18 cellular contexts compared by ENCODE assay signal in genomic region chr4:24195976-24196736, GRCh38.
DNase-seq lines count a peak whose midpoint lies in the region; ATAC-seq lines count a peak whose summit lies in the region.
"Had no signal": no experiment of that assay in that cellular context is flagged by ENCODE, and none has a peak within 500 bp of the region (broad histone marks: within the 10 kb centered on the region; RNA-seq: fewer than 3 reads in every experiment).

No MANE protein-coding gene starts in this region.

- ATAC-seq in Right ventricle myocardium inferior (peak; percentile 59), left colon (peak; percentile 50), HG03439 (IDR thresholded peaks at IDR 0.05; ENCODE audit: unreplicated experiment) (no peak), GM21528 (IDR thresholded peaks at IDR 0.05; ENCODE audit: low FRiP score, unreplicated experiment) (no peak)
- ATAC-seq in activated CD4-positive, CD25-positive, alpha-beta regulatory T cell treated with anti-CD3 and anti-CD28 coated beads, Interleukin-2, amount 50 U/mL, for 24 hours: no peak
- ATAC-seq: activated T-helper 17 cell treated with anti-CD3 and anti-CD28 coated beads, Interleukin-2, amount 50 U/mL, for 72 hours; natural killer cell treated with Interleukin-12 subunit alpha and Interleukin-12 subunit beta and Interleukin-15 and Interleukin-18, amount 100 ng/mL, for 72 hours; T-cell had no signal

- DNase-seq in Right ventricle myocardium inferior (ENCODE audit: missing footprints): no peak
- DNase-seq in cardiac septum (ENCODE audit: low spot score): no peak
- DNase-seq in cerebellum (ENCODE audit: low spot score): peak; percentile 13
- DNase-seq in left colon: no peak
- DNase-seq in HK-2 (ENCODE audit: unreplicated experiment): no peak
- DNase-seq: 8988T; activated B cell treated with CpG ODN at 0.5 μM for 24 hours; cerebellar nuclear complex; DMS79; NCI-H146; NCI-H226; stimulated activated naive CD4-positive, alpha-beta T cell treated with Interleukin-2 at 50 U/mL for 16 hours; T-cell had no signal

- intact Hi-C loops in Right ventricle myocardium inferior (cut with DNase I) (loop anchor here (5.0 kb wide), 2 partner anchors 41 to 221 kb away; no protein-coding TSS in a partner anchor), cardiac septum (cut with DNase I) (no loop called here), left colon (cut with DNase I, micrococcal nuclease) (no loop called here)

Comparison
In these comparisons a context has a peak if more than half of its experiments do, and no peak if none do; other contexts are left out.
1. ATAC-seq: peak in Right ventricle myocardium inferior (single experiment) and left colon (single experiment); none in HG03439 (single experiment), activated CD4-positive, CD25-positive, alpha-beta regulatory T cell treated with anti-CD3 and anti-CD28 coated beads, Interleukin-2, amount 50 U/mL, for 24 hours (0 of 2) and GM21528 (single experiment).